ENCODE assay signal across 1 cellular context in genomic region chr5:1762878-1763547, GRCh38.
TF ChIP-seq lines count a peak whose summit lies in the region.

No MANE protein-coding gene starts in this region.

TF ChIP-seq in SK-N-SH treated with all-trans-retinoic acid at 6 μM for 48 hours, 23 proteins besides CTCF, POLR2A, EP300 and RAD21:
- TF ChIP-seq CREB5 (CRISPR knock-in tag; IDR thresholded peaks at IDR 0.05; ENCODE audit: low read depth) = no peak
- no peak for TF ChIP-seq SNAI2 (CRISPR knock-in tag; IDR thresholded peaks at IDR 0.05)
- no peak for TF ChIP-seq RARB (CRISPR knock-in tag; IDR thresholded peaks at IDR 0.05)
- no peak for TF ChIP-seq OSR1 (CRISPR knock-in tag; IDR thresholded peaks at IDR 0.05)
- no peak for TF ChIP-seq POU6F1 (CRISPR knock-in tag; IDR thresholded peaks at IDR 0.05; ENCODE audit: borderline replicate concordance, low read depth)
- TF ChIP-seq ZNF565 (CRISPR knock-in tag; conservative IDR thresholded peaks at IDR 0.05; ENCODE audit: low read depth) = no peak
- no peak for TF ChIP-seq PATZ1 (CRISPR knock-in tag; IDR thresholded peaks at IDR 0.05; ENCODE audit: borderline replicate concordance)
- no peak for TF ChIP-seq ZFP30 (CRISPR knock-in tag; IDR thresholded peaks at IDR 0.05)
- TF ChIP-seq ZNF8 (CRISPR knock-in tag; IDR thresholded peaks at IDR 0.05) = no peak
